Comparison of ENCODE assay signal across 19 cellular contexts in the genomic region with DNA sequence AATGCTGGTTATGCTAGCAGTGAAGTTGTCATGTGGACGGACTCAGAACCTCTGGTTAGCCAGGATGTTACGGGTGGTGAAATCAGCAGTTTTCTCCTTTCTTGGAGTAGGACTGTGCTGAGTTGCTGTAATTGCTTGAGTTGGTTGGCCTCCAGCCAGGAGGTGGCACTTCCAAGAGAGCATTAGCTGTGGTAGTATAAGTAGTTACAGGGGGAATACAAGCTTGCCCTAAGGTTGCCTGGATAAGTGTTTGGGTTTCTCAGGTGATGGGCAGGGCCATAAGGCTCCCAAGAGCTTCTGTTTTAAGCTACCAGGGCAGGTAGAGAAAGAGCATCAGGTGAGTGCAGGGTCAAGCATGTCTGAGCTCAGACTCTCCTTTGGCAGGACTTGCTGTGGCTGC.
DNase-seq lines count a peak whose midpoint lies in the region; ATAC-seq, FAIRE-seq and TF ChIP-seq lines count a peak whose summit lies in the region.
"Had no signal": no experiment of that assay in that cellular context is flagged by ENCODE, and none has a peak within 500 bp of the region (broad histone marks: within the 10 kb centered on the region; RNA-seq: fewer than 3 reads in every experiment).

No MANE protein-coding gene starts in this region.

- no peaks in the 10 kb centered on the region for H3K4me1 Mint-ChIP-seq in CD4-positive, alpha-beta T cell (ENCODE audit: low read depth)
- H3K4me1 Mint-ChIP-seq: CD4-positive, alpha-beta memory T cell had no signal

- H3K79me2 ChIP-seq in parathyroid adenoma (no peaks in the 10 kb centered on the region), HepG2 (ENCODE audit: insufficient read depth, low read length) (no peaks in the 10 kb centered on the region)

- no TSS peak for BruUV-seq in HepG2 (replicated peaks; lab: Mats Ljungman, UMichigan)

- no peak overlapping the region for H3K27ac Mint-ChIP-seq in CD4-positive, alpha-beta T cell
- H3K27ac Mint-ChIP-seq: H9 had no signal

- TF ChIP-seq RAD21 in HepG2 (CRISPR knock-in tag; IDR thresholded peaks at IDR 0.05), result no peak

- CTCF ChIA-PET in HepG2 (lab: Yijun Ruan, JAX; ENCODE audit: low intra/inter-chr PET ratio, low total read pairs), result no interaction called here
- CTCF ChIA-PET in CD4-positive, alpha-beta T cell (lab: Charles Lee), result no interaction called here

- FAIRE-seq in HepG2 (lab: Jason Lieb, UNC), result no peak
- FAIRE-seq: GM12878 had no signal

- TF ChIP-seq EP300 in HepG2 (IDR thresholded peaks at IDR 0.05; ENCODE audit: low read depth in 2 of 2, low read length in 2 of 2) (no peak), HepG2 (CRISPR knock-in tag; IDR thresholded peaks at IDR 0.05; ENCODE audit: borderline replicate concordance) (no peak)

- H4K20me1 ChIP-seq in HepG2 (ENCODE audit: insufficient read depth, low read length), result no peaks in the 10 kb centered on the region

- no peaks in the 10 kb centered on the region for H3K36me3 Mint-ChIP-seq in CD4-positive, alpha-beta T cell (ENCODE audit: low read depth)
- H3K36me3 Mint-ChIP-seq: CD4-positive, alpha-beta memory T cell had no signal

- in situ Hi-C loops in HepG2 (cut with HindIII; ENCODE audit: extremely low pct_ligation_motif_present, low pct_unique_long_range_greater_than_20kb), result no loop called here

- ATAC-seq in HepG2, result no peak
- no peak for ATAC-seq in CD4-positive, alpha-beta T cell (ENCODE audit: poor library complexity)
- ATAC-seq: GM12878, PC-3 had no signal

- POLR2A ChIA-PET in HepG2 (lab: Yijun Ruan, JAX), result no interaction called here
- POLR2A ChIA-PET in CD4-positive, alpha-beta T cell (lab: Charles Lee), result no interaction called here

- H3K27me3 Mint-ChIP-seq in CD4-positive, alpha-beta T cell, result peaks cover 49% of the 10 kb centered on the region

- H3K27me3 ChIP-seq in adrenal gland, result no peaks in the 10 kb centered on the region
- H3K27me3 ChIP-seq in parathyroid adenoma (ENCODE audit: control insufficient read depth, insufficient read depth, low read length), result no peaks in the 10 kb centered on the region
- H3K27me3 ChIP-seq in HepG2 (ENCODE audit: control insufficient read depth in 1 of 2, insufficient read depth in 2 of 2, low read length in 2 of 2), result no peaks in the 10 kb centered on the region; a peak in 1 of 5 replicates
- H3K27me3 ChIP-seq in dorsolateral prefrontal cortex, result peaks cover 0 to 9% (median 0%) of the 10 kb centered on the region in 45 donors
- H3K27me3 ChIP-seq in CD4-positive, alpha-beta T cell (ENCODE audit: control insufficient read depth, insufficient read depth, low read length), result peaks cover 5% of the 10 kb centered on the region
- H3K27me3 ChIP-seq: BE2C had no signal

- H3K4me1 ChIP-seq in adrenal gland (replicated peaks in 1 of 2) (no peaks in the 10 kb centered on the region), parathyroid adenoma (no peaks in the 10 kb centered on the region), HepG2 (ENCODE audit: insufficient read depth, low read length) (no peaks in the 10 kb centered on the region)
- H3K4me1 ChIP-seq: BE2C had no signal

- 74 to 90% (median 84%) methylated on average over 2 of the region's 2 CpGs for WGBS in adrenal gland, 4 donors
- 25% methylated on average over 2 of the region's 2 CpGs for WGBS in HepG2 (ENCODE audit: low lambda C conversion rate)

- no peak for TF ChIP-seq CTCF in adrenal gland (IDR thresholded peaks at IDR 0.05)
- no peak for TF ChIP-seq CTCF in parathyroid adenoma (IDR thresholded peaks at IDR 0.05)
- no peak for TF ChIP-seq CTCF in HepG2 (CRISPR knock-in tag; IDR thresholded peaks at IDR 0.05)
- no peak for TF ChIP-seq CTCF in dorsolateral prefrontal cortex (IDR thresholded peaks at IDR 0.05 in 54 of 56, conservative IDR thresholded peaks at IDR 0.05 in 2 of 56; ENCODE audit: low read depth in 1 of 56, partially characterized antibody in 56 of 56)
- no peak for TF ChIP-seq CTCF in CD4-positive, alpha-beta T cell (IDR thresholded peaks at IDR 0.05)

- DNase-seq in NCI-H146 treated with DMSO at 0.1 percent for 48 hours (lab: John Stamatoyannopoulos, UW; ENCODE audit: unreplicated experiment) (peak; percentile 40), NCI-H146 (lab: John Stamatoyannopoulos, UW) (no peak), DMS79 treated with DMSO at 0.1 percent for 48 hours (lab: John Stamatoyannopoulos, UW) (peak; percentile 64), adrenal gland (peak in 4 of 7 donors; percentile 11 to 57 (median 31)), HepG2 (ENCODE audit: low spot score) (no peak), dorsolateral prefrontal cortex (no peak)
- no peak for DNase-seq in CD4-positive, alpha-beta T cell
- DNase-seq: BE2C; CD4-positive, alpha-beta memory T cell; EL; H9; KG1; NCI-H1694; NCI-H2171; NCI-H82; PC-3 had no signal

- H3K4me3 ChIP-seq in adrenal gland (no peak overlapping the region), parathyroid adenoma (ENCODE audit: low read depth, low read length) (no peak overlapping the region), HepG2 (replicated peaks in 1 of 3; ENCODE audit: insufficient read depth in 1 of 3, low read depth in 2 of 3, low read length in 3 of 3) (no peak overlapping the region), dorsolateral prefrontal cortex (no peak overlapping the region)
- H3K4me3 ChIP-seq: GM12878 had no signal

- H3K4me2 ChIP-seq in parathyroid adenoma (ENCODE audit: low read length) (no peak overlapping the region), HepG2 (ENCODE audit: low read depth, low read length) (no peak overlapping the region)

- H3K27ac ChIP-seq in adrenal gland, result no peak overlapping the region
- H3K27ac ChIP-seq in parathyroid adenoma, result no peak overlapping the region
- H3K27ac ChIP-seq in HepG2 (ENCODE audit: extremely low read length, insufficient read depth, low read length), result no peak overlapping the region
- H3K27ac ChIP-seq in dorsolateral prefrontal cortex, result no peak overlapping the region
- no peak overlapping the region for H3K27ac ChIP-seq in CD4-positive, alpha-beta T cell (ENCODE audit: low read depth, low read length)
- H3K27ac ChIP-seq: RWPE1 had no signal

- H3K9me3 Mint-ChIP-seq in CD4-positive, alpha-beta T cell, result no peaks in the 10 kb centered on the region
- H3K9me3 Mint-ChIP-seq: H9 had no signal

- H3K36me3 ChIP-seq in adrenal gland (replicated peaks in 1 of 2), result no peaks in the 10 kb centered on the region
- no peaks in the 10 kb centered on the region for H3K36me3 ChIP-seq in parathyroid adenoma (ENCODE audit: control insufficient read depth, insufficient read depth, low read length)
- no peaks in the 10 kb centered on the region for H3K36me3 ChIP-seq in HepG2 (replicated peaks in 1 of 2; ENCODE audit: control insufficient read depth in 1 of 2, insufficient read depth in 2 of 2, low read length in 2 of 2)
- H3K36me3 ChIP-seq: BE2C had no signal

- H2AFZ ChIP-seq in parathyroid adenoma (peak overlapping the region; percentile 33), HepG2 (ENCODE audit: low read length) (no peak overlapping the region)

- H3K9me3 ChIP-seq in adrenal gland (replicated peaks in 1 of 3), result no peaks in the 10 kb centered on the region
- no peaks in the 10 kb centered on the region for H3K9me3 ChIP-seq in parathyroid adenoma (ENCODE audit: control insufficient read depth, low read length)
- H3K9me3 ChIP-seq in HepG2 (ENCODE audit: low read length), result no peaks in the 10 kb centered on the region
- no peaks in the 10 kb centered on the region for H3K9me3 ChIP-seq in CD4-positive, alpha-beta T cell (ENCODE audit: control insufficient read depth, low read length)
- H3K9me3 ChIP-seq: BE2C had no signal

- intact Hi-C loops in adrenal gland (cut with DNase I) (no loop called here), HepG2 (cut with micrococcal nuclease; ENCODE audit: unreplicated experiment) (no loop called here), dorsolateral prefrontal cortex (cut with DNase I) (no loop called here)
- intact Hi-C loops in CD4-positive, alpha-beta T cell (cut with DNase I, micrococcal nuclease), result no loop called here

- TF ChIP-seq POLR2A in adrenal gland (IDR thresholded peaks at IDR 0.05), result no peak
- TF ChIP-seq POLR2A in HepG2 (IDR thresholded peaks at IDR 0.05; ENCODE audit: insufficient read depth in 1 of 2, low read depth in 2 of 2, low read length in 2 of 2), result no peak

- no peak overlapping the region for H3K9ac ChIP-seq in parathyroid adenoma
- no peak overlapping the region for H3K9ac ChIP-seq in HepG2 (ENCODE audit: insufficient read depth, low read depth, low read length)

- H3K4me3 Mint-ChIP-seq in CD4-positive, alpha-beta T cell, result no peak overlapping the region
- H3K4me3 Mint-ChIP-seq: CD4-positive, alpha-beta memory T cell; H9 had no signal

TF ChIP-seq in HepG2, 621 proteins besides CTCF, POLR2A, EP300 and RAD21 (continues in another document):
- TF ChIP-seq, protein P1, sequence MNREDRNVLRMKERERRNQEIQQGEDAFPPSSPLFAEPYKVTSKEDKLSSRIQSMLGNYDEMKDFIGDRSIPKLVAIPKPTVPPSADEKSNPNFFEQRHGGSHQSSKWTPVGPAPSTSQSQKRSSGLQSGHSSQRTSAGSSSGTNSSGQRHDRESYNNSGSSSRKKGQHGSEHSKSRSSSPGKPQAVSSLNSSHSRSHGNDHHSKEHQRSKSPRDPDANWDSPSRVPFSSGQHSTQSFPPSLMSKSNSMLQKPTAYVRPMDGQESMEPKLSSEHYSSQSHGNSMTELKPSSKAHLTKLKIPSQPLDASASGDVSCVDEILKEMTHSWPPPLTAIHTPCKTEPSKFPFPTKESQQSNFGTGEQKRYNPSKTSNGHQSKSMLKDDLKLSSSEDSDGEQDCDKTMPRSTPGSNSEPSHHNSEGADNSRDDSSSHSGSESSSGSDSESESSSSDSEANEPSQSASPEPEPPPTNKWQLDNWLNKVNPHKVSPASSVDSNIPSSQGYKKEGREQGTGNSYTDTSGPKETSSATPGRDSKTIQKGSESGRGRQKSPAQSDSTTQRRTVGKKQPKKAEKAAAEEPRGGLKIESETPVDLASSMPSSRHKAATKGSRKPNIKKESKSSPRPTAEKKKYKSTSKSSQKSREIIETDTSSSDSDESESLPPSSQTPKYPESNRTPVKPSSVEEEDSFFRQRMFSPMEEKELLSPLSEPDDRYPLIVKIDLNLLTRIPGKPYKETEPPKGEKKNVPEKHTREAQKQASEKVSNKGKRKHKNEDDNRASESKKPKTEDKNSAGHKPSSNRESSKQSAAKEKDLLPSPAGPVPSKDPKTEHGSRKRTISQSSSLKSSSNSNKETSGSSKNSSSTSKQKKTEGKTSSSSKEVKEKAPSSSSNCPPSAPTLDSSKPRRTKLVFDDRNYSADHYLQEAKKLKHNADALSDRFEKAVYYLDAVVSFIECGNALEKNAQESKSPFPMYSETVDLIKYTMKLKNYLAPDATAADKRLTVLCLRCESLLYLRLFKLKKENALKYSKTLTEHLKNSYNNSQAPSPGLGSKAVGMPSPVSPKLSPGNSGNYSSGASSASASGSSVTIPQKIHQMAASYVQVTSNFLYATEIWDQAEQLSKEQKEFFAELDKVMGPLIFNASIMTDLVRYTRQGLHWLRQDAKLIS (CRISPR knock-in tag; IDR thresholded peaks at IDR 0.05), result no peak
- no peak for TF ChIP-seq ARNT2 (CRISPR knock-in tag; IDR thresholded peaks at IDR 0.05; ENCODE audit: low read depth)
- TF ChIP-seq NCOR1 (IDR thresholded peaks at IDR 0.05; ENCODE audit: borderline replicate concordance, low read length), result no peak
- TF ChIP-seq ZNF431 (CRISPR knock-in tag; IDR thresholded peaks at IDR 0.05; ENCODE audit: borderline replicate concordance, low read depth), result no peak
- no peak for TF ChIP-seq ZNF670 (CRISPR knock-in tag; IDR thresholded peaks at IDR 0.05; ENCODE audit: borderline replicate concordance)
- no peak for TF ChIP-seq ZNF468 (CRISPR knock-in tag; IDR thresholded peaks at IDR 0.05)

Comparison
In these comparisons a context has a peak if more than half of its experiments do, and no peak if none do; other contexts are left out.
1. DNase-seq: peak in NCI-H146 treated with DMSO at 0.1 percent for 48 hours (single experiment), DMS79 treated with DMSO at 0.1 percent for 48 hours (single experiment) and adrenal gland (4 of 7); none in NCI-H146 (single experiment), HepG2 (single experiment), dorsolateral prefrontal cortex (0 of 10) and CD4-positive, alpha-beta T cell (0 of 10).